8 cellular contexts compared by ENCODE assay signal in the genomic region with DNA sequence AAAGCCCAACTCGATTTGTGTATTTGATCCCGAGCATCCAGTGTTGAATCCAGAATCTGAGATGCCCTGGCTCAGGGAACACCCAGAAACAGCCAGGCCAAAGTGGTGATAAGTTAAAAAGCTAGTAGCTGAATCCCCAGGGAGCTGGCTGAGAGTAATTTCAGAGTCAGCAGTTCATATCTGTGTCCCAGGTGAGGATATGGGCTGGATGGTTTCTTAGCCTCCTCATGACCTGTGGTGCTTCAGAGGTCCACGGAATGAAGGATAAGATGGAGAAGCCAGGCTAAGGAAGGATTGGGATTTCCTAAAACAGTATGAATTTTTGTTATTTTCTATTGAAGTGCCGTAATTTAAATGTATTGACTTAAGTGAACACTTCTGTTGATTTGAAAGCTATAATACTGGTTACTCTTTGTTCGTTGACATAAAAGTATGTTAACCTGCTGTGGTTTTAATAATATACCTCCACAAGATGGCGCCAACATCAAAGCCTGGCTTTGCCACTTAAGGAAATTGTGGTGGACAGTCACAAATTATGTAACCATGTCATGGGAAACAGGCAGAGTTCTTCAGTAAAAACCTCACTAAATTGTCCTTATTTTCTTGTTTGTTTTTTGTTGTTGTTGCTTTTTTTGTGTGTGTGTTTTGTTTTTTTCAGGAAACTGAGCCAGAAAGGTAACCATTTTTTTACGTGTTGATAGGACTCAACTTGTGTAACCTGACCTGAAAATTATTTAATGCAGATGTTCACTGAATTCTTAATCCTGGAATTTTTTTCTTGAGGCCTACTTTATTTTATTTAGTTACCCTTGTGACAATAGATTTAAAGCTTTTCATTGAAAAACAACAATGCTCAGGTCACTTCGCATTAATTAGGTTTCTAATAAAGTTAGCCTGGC.
DNase-seq lines count a peak whose midpoint lies in the region; ATAC-seq lines count a peak whose summit lies in the region.

No MANE protein-coding gene starts in this region.

- H3K36me3 Mint-ChIP-seq in central memory CD8-positive, alpha-beta T cell (ENCODE audit: insufficient read depth), result peaks cover 24% of the 10 kb centered on the region
- peaks cover 45% of the 10 kb centered on the region for H3K36me3 Mint-ChIP-seq in stimulated activated memory B cell treated with anti-CD40 and anti-IgM and Interleukin-4, amounts not matched to agents 10 μg/mL and 1 μg/mL and 100 μg/mL, for 72 hours

- no peaks in the 10 kb centered on the region for H3K27me3 Mint-ChIP-seq in central memory CD8-positive, alpha-beta T cell
- H3K27me3 Mint-ChIP-seq in stimulated activated memory B cell treated with anti-CD40 and anti-IgM and Interleukin-4, amounts not matched to agents 10 μg/mL and 1 μg/mL and 100 μg/mL, for 72 hours, result no peaks in the 10 kb centered on the region

- DNase-seq in GM04504 (ENCODE audit: low read depth), result peak; percentile 66
- DNase-seq in HAP-1 (ENCODE audit: low spot score in 2 of 2), result peak; percentile 68 to 74
- peak; percentile 77 for DNase-seq in NCI-H1436 (lab: John Stamatoyannopoulos, UW)
- DNase-seq in T-helper 1 cell, result peak in 4 of 5 donors; percentile 40 to 78 (median 58)
- peak in 1 of 2 donors; percentile 53 for DNase-seq in central memory CD8-positive, alpha-beta T cell (ENCODE audit: low spot score in 2 of 2)
- peak; percentile 83 for DNase-seq in kidney tubule cell (ENCODE audit: low spot score)
- DNase-seq in T1000 (lab: John Stamatoyannopoulos, UW), result no peak

- no peaks in the 10 kb centered on the region for H3K4me1 ChIP-seq in HAP-1

- no peak overlapping the region for H3K27ac Mint-ChIP-seq in central memory CD8-positive, alpha-beta T cell (ENCODE audit: low read depth)
- no peak overlapping the region for H3K27ac Mint-ChIP-seq in stimulated activated memory B cell treated with anti-CD40 and anti-IgM and Interleukin-4, amounts not matched to agents 10 μg/mL and 1 μg/mL and 100 μg/mL, for 72 hours

- H3K4me1 Mint-ChIP-seq in central memory CD8-positive, alpha-beta T cell, result no peaks in the 10 kb centered on the region
- peaks cover 20% of the 10 kb centered on the region for H3K4me1 Mint-ChIP-seq in stimulated activated memory B cell treated with anti-CD40 and anti-IgM and Interleukin-4, amounts not matched to agents 10 μg/mL and 1 μg/mL and 100 μg/mL, for 72 hours

- H3K27me3 ChIP-seq in HAP-1 (ENCODE audit: low read depth), result no peaks in the 10 kb centered on the region

- no peak overlapping the region for H3K4me3 Mint-ChIP-seq in central memory CD8-positive, alpha-beta T cell
- no peak overlapping the region for H3K4me3 Mint-ChIP-seq in stimulated activated memory B cell treated with anti-CD40 and anti-IgM and Interleukin-4, amounts not matched to agents 10 μg/mL and 1 μg/mL and 100 μg/mL, for 72 hours

- ATAC-seq in central memory CD8-positive, alpha-beta T cell (replicated peaks; ENCODE audit: extremely low read depth, poor library complexity, severe bottlenecking), result peak; percentile 65
- ATAC-seq in stimulated activated memory B cell treated with anti-CD40 and anti-IgM and Interleukin-4, amounts not matched to agents 10 μg/mL and 1 μg/mL and 100 μg/mL, for 72 hours, result peak; percentile 62

- no peaks in the 10 kb centered on the region for H3K9me3 ChIP-seq in HAP-1

- H3K36me3 ChIP-seq in HAP-1 (replicated peaks), result peaks cover 55% of the 10 kb centered on the region

- no peaks in the 10 kb centered on the region for H3K9me3 Mint-ChIP-seq in central memory CD8-positive, alpha-beta T cell
- no peaks in the 10 kb centered on the region for H3K9me3 Mint-ChIP-seq in stimulated activated memory B cell treated with anti-CD40 and anti-IgM and Interleukin-4, amounts not matched to agents 10 μg/mL and 1 μg/mL and 100 μg/mL, for 72 hours

- in situ Hi-C loops in HAP-1 (cut with MboI; ENCODE audit: low sequenced_read_pairs), result loop anchor here (10.0 kb wide), 3 partner anchors 181 to 641 kb away; partner anchors contain the start of genes CDKN2A and CDKN2B-AS1

- H3K4me3 ChIP-seq in HAP-1, result no peak overlapping the region
